35 cellular contexts compared by ENCODE assay signal in genomic region chr3:15160662-15161061, GRCh38. TPM values are rescaled to one million over a fixed set of nuclear protein-coding genes. Genes with fewer than 3 reads are reported as not detected.
DNase-seq lines count a peak whose midpoint lies in the region; ATAC-seq, FAIRE-seq and TF ChIP-seq lines count a peak whose summit lies in the region.
"Had no signal": no experiment of that assay in that cellular context is flagged by ENCODE, and none has a peak within 500 bp of the region (broad histone marks: within the 10 kb centered on the region; RNA-seq: fewer than 3 reads in every experiment).

No MANE protein-coding gene starts in this region.

- peaks cover 7% of the 10 kb centered on the region for H3K36me3 Mint-ChIP-seq in endothelial cell (ENCODE audit: low read depth, unreplicated experiment)
- H3K36me3 Mint-ChIP-seq: CD14-positive monocyte; CD4-positive, alpha-beta memory T cell; CD4-positive, CD25-positive, alpha-beta regulatory T cell; CD8-positive, alpha-beta memory T cell; CD8-positive, alpha-beta T cell had no signal

- FAIRE-seq in HepG2 (lab: Jason Lieb, UNC) (no peak), K562 (lab: Jason Lieb, UNC) (no peak)
- FAIRE-seq: A204.1, A549, D721Med had no signal

- no peak overlapping the region for H3K9ac ChIP-seq in HepG2 (ENCODE audit: insufficient read depth, low read depth, low read length)
- H3K9ac ChIP-seq in K562 (ENCODE audit: insufficient read depth in 1 of 2, low read depth in 2 of 2, low read length in 2 of 2), result no peak overlapping the region
- H3K9ac ChIP-seq: BLaER1; BLaER1 treated with 17β-estradiol and CSF1 and Interleukin-3, amounts not matched to agents 10 nM and 100 nM had no signal

- TF ChIP-seq POLR2A in HepG2 (IDR thresholded peaks at IDR 0.05; ENCODE audit: insufficient read depth in 1 of 2, low read depth in 2 of 2, low read length in 2 of 2) (no peak), right lobe of liver (IDR thresholded peaks at IDR 0.05) (no peak), K562 (conservative IDR thresholded peaks at IDR 0.05) (no peak)

- 80% methylated on average over 3 of the region's 3 CpGs for WGBS in HepG2 (ENCODE audit: low lambda C conversion rate)
- WGBS in right lobe of liver (ENCODE audit: insufficient coverage, low coverage, low lambda C conversion rate, missing lambda C conversion rate), result 83% methylated on average over 3 of the region's 3 CpGs
- WGBS in K562 (ENCODE audit: insufficient coverage, low coverage, missing lambda C conversion rate), result 21% methylated on average over 3 of the region's 3 CpGs

- H3K27me3 ChIP-seq in HepG2 (ENCODE audit: control insufficient read depth in 1 of 2, insufficient read depth in 2 of 2, low read length in 2 of 2) (no peaks in the 10 kb centered on the region), right lobe of liver (no peaks in the 10 kb centered on the region), K562 (ENCODE audit: control insufficient read depth in 2 of 2, insufficient read depth in 2 of 2, low read length in 2 of 2) (peaks cover under 1 to 7% of the 10 kb centered on the region in 2 experiments; a peak in 3 of 5 replicates)
- H3K27me3 ChIP-seq: BE2C; BLaER1; BLaER1 treated with 17β-estradiol and CSF1 and Interleukin-3, amounts not matched to agents 10 nM and 100 nM had no signal

- intact Hi-C loops in HepG2 (cut with micrococcal nuclease; ENCODE audit: unreplicated experiment), result no loop called here
- intact Hi-C loops in right lobe of liver (cut with DNase I), result no loop called here
- intact Hi-C loops in K562 (cut with micrococcal nuclease), result no loop called here

- ATAC-seq in HepG2, result no peak
- no peak for ATAC-seq in right lobe of liver
- no peak for ATAC-seq in K562
- ATAC-seq: A549; CD8-positive, alpha-beta T cell had no signal

- POLR2A ChIA-PET in HepG2 (lab: Yijun Ruan, JAX) (no interaction called here), K562 (lab: Yijun Ruan, JAX) (interaction anchor here (0.7 to 1.5 kb wide), 2 partner anchors 9 to 969 kb away, joined by 3 read pairs; no protein-coding TSS in a partner anchor)

- H3K4me1 Mint-ChIP-seq in endothelial cell (ENCODE audit: unreplicated experiment), result peaks cover 1% of the 10 kb centered on the region

- CTCF ChIA-PET in HepG2 (lab: Yijun Ruan, JAX; ENCODE audit: low intra/inter-chr PET ratio, low total read pairs), result no interaction called here
- CTCF ChIA-PET in K562 (lab: Yijun Ruan, JAX; ENCODE audit: low intra/inter-chr PET ratio), result no interaction called here

- H3K4me3 Mint-ChIP-seq in endothelial cell (ENCODE audit: unreplicated experiment), result peak overlapping the region; percentile 26
- H3K4me3 Mint-ChIP-seq: B cell; CD14-positive monocyte; CD4-positive, alpha-beta memory T cell; CD4-positive, alpha-beta T cell; CD4-positive, CD25-positive, alpha-beta regulatory T cell; CD8-positive, alpha-beta memory T cell; CD8-positive, alpha-beta T cell had no signal

- H3K4me1 ChIP-seq in HepG2 (ENCODE audit: insufficient read depth, low read length), result peaks cover 28% of the 10 kb centered on the region
- H3K4me1 ChIP-seq in right lobe of liver, result no peaks in the 10 kb centered on the region
- H3K4me1 ChIP-seq in K562 (replicated peaks in 1 of 2; ENCODE audit: control insufficient read depth in 2 of 2, insufficient read depth in 2 of 2, low read length in 2 of 2), result no peaks in the 10 kb centered on the region
- H3K4me1 ChIP-seq: A549, BE2C, BLaER1, Caco-2 had no signal

- no TSS peak for BruUV-seq in HepG2 (replicated peaks; lab: Mats Ljungman, UMichigan)
- no TSS peak for BruUV-seq in K562 (replicated peaks; lab: Mats Ljungman, UMichigan)

- H3K36me3 ChIP-seq in HepG2 (replicated peaks in 1 of 2; ENCODE audit: control insufficient read depth in 1 of 2, insufficient read depth in 2 of 2, low read length in 2 of 2) (no peaks in the 10 kb centered on the region), right lobe of liver (no peaks in the 10 kb centered on the region), K562 (ENCODE audit: control insufficient read depth, insufficient read depth, low read length) (no peaks in the 10 kb centered on the region)
- H3K36me3 ChIP-seq: BE2C; BLaER1; BLaER1 treated with 17β-estradiol and CSF1 and Interleukin-3, amounts not matched to agents 10 nM and 100 nM had no signal

- H3K4me3 ChIP-seq in HepG2 (replicated peaks in 1 of 3; ENCODE audit: insufficient read depth in 1 of 3, low read depth in 2 of 3, low read length in 3 of 3), result no peak overlapping the region
- no peak overlapping the region for H3K4me3 ChIP-seq in right lobe of liver
- H3K4me3 ChIP-seq in K562, result no peak overlapping the region
- H3K4me3 ChIP-seq: A549; BLaER1; BLaER1 treated with 17β-estradiol and CSF1 and Interleukin-3, amounts not matched to agents 10 nM and 100 nM had no signal

- H4K20me1 ChIP-seq in HepG2 (ENCODE audit: insufficient read depth, low read length), result no peaks in the 10 kb centered on the region
- no peaks in the 10 kb centered on the region for H4K20me1 ChIP-seq in K562 (replicated peaks; ENCODE audit: control insufficient read depth, insufficient read depth, low read length)
- H4K20me1 ChIP-seq: BLaER1; BLaER1 treated with 17β-estradiol and CSF1 and Interleukin-3, amounts not matched to agents 10 nM and 100 nM had no signal

- H3K79me2 ChIP-seq in HepG2 (ENCODE audit: insufficient read depth, low read length), result no peaks in the 10 kb centered on the region
- no peaks in the 10 kb centered on the region for H3K79me2 ChIP-seq in K562 (ENCODE audit: control insufficient read depth, insufficient read depth, low read length)

- H3K9me3 ChIP-seq in HepG2 (ENCODE audit: low read length) (no peaks in the 10 kb centered on the region), right lobe of liver (no peaks in the 10 kb centered on the region), K562 (replicated peaks; ENCODE audit: control insufficient read depth, insufficient read depth, low read depth, low read length) (peaks cover 6% of the 10 kb centered on the region; the same call in 1 of the 2 replicates)
- H3K9me3 ChIP-seq: BE2C had no signal

- H3K27me3 Mint-ChIP-seq in endothelial cell (ENCODE audit: unreplicated experiment), result peaks cover 3% of the 10 kb centered on the region

- H3K9me1 ChIP-seq in K562 (ENCODE audit: control insufficient read depth, insufficient read depth, low read length), result no peaks in the 10 kb centered on the region

- in situ Hi-C loops in HepG2 (cut with HindIII; ENCODE audit: extremely low pct_ligation_motif_present, low pct_unique_long_range_greater_than_20kb) (no loop called here), K562 (cut with MboI) (no loop called here)

- TF ChIP-seq CTCF in HepG2 (CRISPR knock-in tag; IDR thresholded peaks at IDR 0.05), result no peak
- no peak for TF ChIP-seq CTCF in right lobe of liver (IDR thresholded peaks at IDR 0.05)
- no peak for TF ChIP-seq CTCF in K562 (IDR thresholded peaks at IDR 0.05 in 2 of 3, conservative IDR thresholded peaks at IDR 0.05 in 1 of 3; ENCODE audit: insufficient read depth in 2 of 3, low read depth in 1 of 3, low read length in 3 of 3)
- TF ChIP-seq CTCF in endothelial cell (IDR thresholded peaks at IDR 0.05; ENCODE audit: unreplicated experiment), result no peak

- no peak for DNase-seq in HepG2 (ENCODE audit: low spot score)
- no peak for DNase-seq in right lobe of liver
- no peak for DNase-seq in K562 (ENCODE audit: extremely low read depth in 1 of 4, low spot score in 3 of 4)
- no peak for DNase-seq in endothelial cell (ENCODE audit: low spot score)
- no peak for DNase-seq in DMS 273 (lab: John Stamatoyannopoulos, UW; ENCODE audit: unreplicated experiment)
- no peak for DNase-seq in AG20443 (ENCODE audit: low spot score)
- DNase-seq: 8988T; ACHN; AML-193; BE2C; C1 segment of cervical spinal cord; Caco-2; Calu3; CD4-positive, alpha-beta memory T cell; CD4-positive, alpha-beta T cell; CD4-positive, CD25-positive, alpha-beta regulatory T cell; CD8-positive, alpha-beta memory T cell; CD8-positive, alpha-beta T cell; COR-L47; DMS 273 treated with DMSO at 0.1 percent for 48 hours; DMS153; DMS53; DMS79; DMS79 treated with DMSO at 0.1 percent for 48 hours; DND-41; EL had no signal

- TF ChIP-seq RAD21 in HepG2 (CRISPR knock-in tag; IDR thresholded peaks at IDR 0.05), result no peak
- TF ChIP-seq RAD21 in K562 (CRISPR knock-in tag; conservative IDR thresholded peaks at IDR 0.05 in 1 of 2, IDR thresholded peaks at IDR 0.05 in 1 of 2), result no peak

- peaks cover 4% of the 10 kb centered on the region for H3K9me3 Mint-ChIP-seq in endothelial cell (ENCODE audit: unreplicated experiment)

- H3K4me2 ChIP-seq in HepG2 (ENCODE audit: low read depth, low read length), result no peak overlapping the region
- no peak overlapping the region for H3K4me2 ChIP-seq in K562 (ENCODE audit: insufficient read depth, low read length)
- H3K4me2 ChIP-seq: A549; BLaER1; BLaER1 treated with 17β-estradiol and CSF1 and Interleukin-3, amounts not matched to agents 10 nM and 100 nM had no signal

- H2AFZ ChIP-seq in HepG2 (ENCODE audit: low read length) (no peak overlapping the region), K562 (ENCODE audit: low read depth, low read length) (no peak overlapping the region)

- H3K27ac ChIP-seq in HepG2 (ENCODE audit: extremely low read length, insufficient read depth, low read length) (no peak overlapping the region), right lobe of liver (no peak overlapping the region), K562 (ENCODE audit: extremely low read depth, low read depth, low read length) (no peak overlapping the region)
- H3K27ac ChIP-seq: 22Rv1; A549; BLaER1; BLaER1 treated with 17β-estradiol and CSF1 and Interleukin-3, amounts not matched to agents 10 nM and 100 nM; C4-2B had no signal

- no peak overlapping the region for H3K27ac Mint-ChIP-seq in endothelial cell (ENCODE audit: unreplicated experiment)
- H3K27ac Mint-ChIP-seq: B cell; CD14-positive monocyte; CD4-positive, alpha-beta memory T cell; CD4-positive, alpha-beta T cell; CD4-positive, CD25-positive, alpha-beta regulatory T cell; CD8-positive, alpha-beta T cell had no signal

- TF ChIP-seq EP300 in HepG2 (IDR thresholded peaks at IDR 0.05; ENCODE audit: low read depth in 2 of 2, low read length in 2 of 2) (no peak), HepG2 (CRISPR knock-in tag; IDR thresholded peaks at IDR 0.05; ENCODE audit: borderline replicate concordance) (no peak), K562 (IDR thresholded peaks at IDR 0.05; ENCODE audit: low read length) (no peak)

RNA-seq across cellular contexts. Expression of gene CAPN7, which starts 45.4 kb away (rescaled TPM):
- 36.8 and 52.2 TPM in 2 replicates for total RNA-seq in HepG2 (2016; rRNA removed; fragmentation: Illumina TruSeq; extraction: Trizol)
- 12.2 and 14.2 TPM in 2 replicates for total RNA-seq in HepG2 (2016; cell fraction: cytosol; rRNA removed; fragmentation: Illumina TruSeq; extraction: Trizol; ENCODE audit: low read depth)
- total RNA-seq in HepG2 (2016; cell fraction: insoluble cytoplasmic fraction; rRNA removed; fragmentation: Illumina TruSeq; extraction: Trizol), result 37.8 and 54.6 TPM in 2 replicates
- 23.6 and 27.6 TPM in 2 replicates for total RNA-seq in HepG2 (2016; cell fraction: membrane; rRNA removed; fragmentation: Illumina TruSeq; extraction: Trizol)
- total RNA-seq in HepG2 (2016; cell fraction: nucleus; rRNA removed; fragmentation: Illumina TruSeq; extraction: Trizol), result 45.6 and 49.6 TPM in 2 replicates
- 15.7 and 16.7 TPM in 2 replicates for polyA plus RNA-seq in HepG2 (2011; rRNA removed)
- polyA plus RNA-seq in HepG2 (2011; cell fraction: cytosol; rRNA removed), result 9.4 and 11.4 TPM in 2 replicates
- 36.9 and 46.1 TPM in 2 replicates for polyA plus RNA-seq in HepG2 (2011; cell fraction: nucleus; rRNA removed)
- polyA plus RNA-seq in HepG2 (2012), result 22.7 and 25.6 TPM in 2 replicates
- 3.2 and 3.4 TPM in 2 replicates for polyA plus RNA-seq in HepG2 (2016; cell fraction: cytosol; fragmentation: Illumina TruSeq; extraction: Trizol; ENCODE audit: low read depth)
- 35.3 and 39.5 TPM in 2 replicates for polyA plus RNA-seq in HepG2 (2016; cell fraction: insoluble cytoplasmic fraction; fragmentation: Illumina TruSeq; extraction: Trizol; ENCODE audit: low read depth)
- 11.5 and 11.8 TPM in 2 replicates for polyA plus RNA-seq in HepG2 (2016; cell fraction: membrane; fragmentation: Illumina TruSeq; extraction: Trizol; ENCODE audit: low read depth)
- polyA plus RNA-seq in HepG2 (2016; cell fraction: nucleus; fragmentation: Illumina TruSeq; extraction: Trizol; ENCODE audit: insufficient read depth, low read depth), result 29.5 and 33.2 TPM in 2 replicates
- 20.1 and 20.5 TPM in 2 replicates for polyA minus RNA-seq in HepG2 (2011; rRNA and poly(A)+ RNA removed; ENCODE audit: low replicate concordance)
- polyA minus RNA-seq in HepG2 (2011; cell fraction: cytosol; rRNA and poly(A)+ RNA removed), result 13.6 and 21.3 TPM in 2 replicates
- polyA minus RNA-seq in HepG2 (2011; cell fraction: nucleus; rRNA and poly(A)+ RNA removed), result 94.9 and 101 TPM in 2 replicates
- 10 to 100 TPM; 20.1 to 32.8 (median 23.1) TPM for total RNA-seq in right lobe of liver
- total RNA-seq in K562 (2011; cell fraction: chromatin; rRNA removed; ENCODE audit: low replicate concordance), result 37.7 and 89.2 TPM in 2 replicates
- 26.5 and 27.1 TPM in 2 replicates for total RNA-seq in K562 (2011; cell fraction: nucleolus; rRNA removed)
- 32.0 and 50.1 TPM in 2 replicates for total RNA-seq in K562 (2011; cell fraction: nucleoplasm; rRNA removed)
- total RNA-seq in K562 (2014; rRNA removed), result 27.0 and 32.7 TPM in 2 replicates
- 33.4 and 35.3 TPM in 2 replicates for total RNA-seq in K562 (2014; rRNA removed; fragmentation: Illumina TruSeq; extraction: Trizol)
- 31.7 and 37.5 TPM in 2 replicates for total RNA-seq in K562 (2015; rRNA removed; fragmentation: Illumina TruSeq; extraction: Trizol)
- 42.6 and 42.7 TPM in 2 replicates for total RNA-seq in K562 (2021)
- 28.1 and 36.4 TPM in 2 replicates for polyA plus RNA-seq in K562 (2011; rRNA removed)
- polyA plus RNA-seq in K562 (2011; cell fraction: cytosol; rRNA removed), result 17.9 and 20.3 TPM in 2 replicates
- 29.4 and 33.3 TPM in 2 replicates for polyA plus RNA-seq in K562 (2011; cell fraction: nucleus; rRNA removed)
- polyA plus RNA-seq in K562 (2012), result 19.3 and 25.7 TPM in 2 replicates
- 24.8 and 32.6 TPM in 2 replicates for polyA plus RNA-seq in K562 (2014; fragmentation: Illumina TruSeq; extraction: Trizol)
- 1 to 10 TPM; 6.5 to 10.0 TPM for polyA plus RNA-seq in K562 (2014; fragmentation: Nextera tagmentation; extraction: Ambion mirVana)
- polyA plus RNA-seq in K562 (2014; rRNA removed), result 23.3 TPM in 2 replicates
- 50.3 and 54.6 TPM in 2 replicates for polyA minus RNA-seq in K562 (2011; rRNA and poly(A)+ RNA removed)
- polyA minus RNA-seq in K562 (2011; cell fraction: cytosol; rRNA and poly(A)+ RNA removed), result 24.0 and 25.2 TPM in 2 replicates
- polyA minus RNA-seq in K562 (2011; cell fraction: nucleus; rRNA and poly(A)+ RNA removed), result 40.5 and 64.5 TPM in 2 replicates
- total RNA-seq in endothelial cell (ENCODE audit: unreplicated experiment), result 25.9 TPM

Comparison
In these comparisons a context has a peak if more than half of its experiments do, and no peak if none do; other contexts are left out.
1. Of the 241 proteins assayed by ChIP-seq in both HepG2 and K562: peak only in HepG2: PCBP2; only in K562: none; in both: none; in neither: 240.